12 cellular contexts compared by ENCODE assay signal in genomic region chr17:50212121-50212843, GRCh38. TPM values are rescaled to one million over a fixed set of nuclear protein-coding genes. Genes with fewer than 3 reads are reported as not detected.
A peak's percentile ranks its signal among the peaks of the same experiment; 100 is the strongest.
DNase-seq lines count a peak whose midpoint lies in the region; ATAC-seq and TF ChIP-seq lines count a peak whose summit lies in the region.
"Had no signal": no experiment of that assay in that cellular context is flagged by ENCODE, and none has a peak within 500 bp of the region (broad histone marks: within the 10 kb centered on the region; RNA-seq: fewer than 3 reads in every experiment).

No MANE protein-coding gene starts in this region.

- TF ChIP-seq POLR2A in sigmoid colon (IDR thresholded peaks at IDR 0.05), result no peak

- H3K4me3 ChIP-seq in fibroblast of the aortic adventitia (ENCODE audit: low read depth, low read length) (no peak overlapping the region), sigmoid colon (no peak overlapping the region)

- H3K4me1 ChIP-seq in sigmoid colon, result peaks cover 0 to 69% (median 60%) of the 10 kb centered on the region in 4 donors
- H3K4me1 ChIP-seq: parathyroid adenoma had no signal

- no peak overlapping the region for H3K27ac Mint-ChIP-seq in naive thymus-derived CD8-positive, alpha-beta T cell

- H3K36me3 Mint-ChIP-seq in naive thymus-derived CD8-positive, alpha-beta T cell, result no peaks in the 10 kb centered on the region

- H3K9me3 ChIP-seq in sigmoid colon, result no peaks in the 10 kb centered on the region

- H3K27me3 ChIP-seq in sigmoid colon, result no peaks in the 10 kb centered on the region

- TF ChIP-seq CTCF in fibroblast of the aortic adventitia (IDR thresholded peaks at IDR 0.05; ENCODE audit: insufficient read depth, low read length) (no peak), sigmoid colon (IDR thresholded peaks at IDR 0.05) (no peak)

- no peaks in the 10 kb centered on the region for H3K36me3 ChIP-seq in sigmoid colon

- peak in 2 of 4 donors; percentile 32 to 44 for TF ChIP-seq EP300 in sigmoid colon (IDR thresholded peaks at IDR 0.05)

- POLR2A ChIA-PET in naive thymus-derived CD8-positive, alpha-beta T cell (lab: Charles Lee), result interaction anchor here (0.7 to 1.5 kb wide), 2 partner anchors 11 to 183 kb away, joined by 3 to 7 read pairs; partner anchors contain the start of gene COL1A1

- no peak overlapping the region for H3K4me3 Mint-ChIP-seq in naive thymus-derived CD8-positive, alpha-beta T cell

- H3K4me1 Mint-ChIP-seq in naive thymus-derived CD8-positive, alpha-beta T cell, result peaks cover 4 to 13% (median 11%) of the 10 kb centered on the region in 4 donors

- H3K27ac ChIP-seq in sigmoid colon, result peak overlapping the region; percentile 89 to 99 (median 96)
- H3K27ac ChIP-seq: parathyroid adenoma had no signal

- H3K9me3 Mint-ChIP-seq in naive thymus-derived CD8-positive, alpha-beta T cell, result no peaks in the 10 kb centered on the region

- peak; percentile 72 for DNase-seq in GM04503 (ENCODE audit: low read depth)
- peak; percentile 18 for DNase-seq in NOMO-1 treated with dmso at 0.1 percent for 144 hours (lab: John Stamatoyannopoulos, UW; ENCODE audit: unreplicated experiment)
- DNase-seq in fibroblast of the aortic adventitia (ENCODE audit: low read depth), result peak; percentile 95
- peak; percentile 91 for DNase-seq in sigmoid colon
- no peak for DNase-seq in hippocampal formation (lab: John Stamatoyannopoulos, UW)
- no peak for DNase-seq in naive thymus-derived CD8-positive, alpha-beta T cell
- DNase-seq in DMS53 treated with DMSO at 0.1 percent for 48 hours (lab: John Stamatoyannopoulos, UW; ENCODE audit: unreplicated experiment), result no peak
- DNase-seq in D341Med (ENCODE audit: low spot score), result no peak
- DNase-seq: caudate nucleus, hypothalamus, NCI-H2227 treated with DMSO at 0.1 percent for 48 hours had no signal

- peaks cover 20 to 37% (median 27%) of the 10 kb centered on the region in 5 donors for H3K27me3 Mint-ChIP-seq in naive thymus-derived CD8-positive, alpha-beta T cell

- 56 to 71% methylated on average over 15 of the region's 15 CpGs for WGBS in sigmoid colon, 2 donors

- no peak for ATAC-seq in naive thymus-derived CD8-positive, alpha-beta T cell

- intact Hi-C loops in sigmoid colon (cut with DNase I), result no loop called here

RNA-seq across cellular contexts. Expression of gene COL1A1, which starts 10.9 kb away (rescaled TPM):
- total RNA-seq in fibroblast of the aortic adventitia (ENCODE audit: low replicate concordance) (2,633 and 16,513 TPM in 2 replicates), sigmoid colon (100 to 1,000 TPM in 1 of 4 donors, 10 to 100 TPM in 3; 43.6 to 459 (median 71.4) TPM)
- polyA plus RNA-seq in sigmoid colon, result 10 to 100 TPM in 2 of 3 donors, 1 to 10 TPM in 1; 7.8 to 96.7 (median 10.2) TPM
- under 1 TPM; 0.44 to 0.83 TPM for total RNA-seq in naive thymus-derived CD8-positive, alpha-beta T cell
- not detected for polyA plus RNA-seq in naive thymus-derived CD8-positive, alpha-beta T cell

RNA-seq across cellular contexts. Expression of gene SGCA, which starts 46.5 kb away (rescaled TPM):
- total RNA-seq in fibroblast of the aortic adventitia (ENCODE audit: low replicate concordance) (0.65 and 0.90 TPM in 2 replicates), sigmoid colon (10 to 100 TPM; 27.3 to 80.1 (median 56.1) TPM)
- 1 to 10 TPM; 2.5 to 7.2 (median 4.6) TPM for polyA plus RNA-seq in sigmoid colon
- not detected for total RNA-seq in naive thymus-derived CD8-positive, alpha-beta T cell
- under 1 TPM in 1 of 3 donors, not detected in 2; 0.71 TPM for polyA plus RNA-seq in naive thymus-derived CD8-positive, alpha-beta T cell

Comparison
In these comparisons a context has a peak if more than half of its experiments do, and no peak if none do; other contexts are left out.
1. DNase-seq: peak in GM04503 (single experiment), NOMO-1 treated with dmso at 0.1 percent for 144 hours (single experiment), fibroblast of the aortic adventitia (single experiment) and sigmoid colon (single experiment); none in hippocampal formation (0 of 2), naive thymus-derived CD8-positive, alpha-beta T cell (0 of 10), DMS53 treated with DMSO at 0.1 percent for 48 hours (single experiment) and D341Med (single experiment).
2. RNA of gene COL1A1, which starts 10.9 kb away (total RNA-seq): 2,633 to 16,513 TPM in fibroblast of the aortic adventitia and 43.6 to 459 TPM in sigmoid colon; 0.44 to 0.83 TPM in naive thymus-derived CD8-positive, alpha-beta T cell; every median in the first group is over 10 times any median in the second.
3. RNA of gene SGCA, which starts 46.5 kb away (total RNA-seq): 27.3 to 80.1 TPM in sigmoid colon; 0.65 to 0.90 TPM in fibroblast of the aortic adventitia and not detected in naive thymus-derived CD8-positive, alpha-beta T cell; every median in the first group is over 10 times any median in the second.